In genomic region chr1:37479255-37480124, GRCh38 we compare ENCODE assay signal across 1 cellular context.
TF ChIP-seq lines count a peak whose summit lies in the region.

No MANE protein-coding gene starts in this region.

TF ChIP-seq in K562, 482 proteins besides CTCF, POLR2A, EP300 and RAD21 (continued from another document and continues in another):
- TF ChIP-seq, protein P1, sequence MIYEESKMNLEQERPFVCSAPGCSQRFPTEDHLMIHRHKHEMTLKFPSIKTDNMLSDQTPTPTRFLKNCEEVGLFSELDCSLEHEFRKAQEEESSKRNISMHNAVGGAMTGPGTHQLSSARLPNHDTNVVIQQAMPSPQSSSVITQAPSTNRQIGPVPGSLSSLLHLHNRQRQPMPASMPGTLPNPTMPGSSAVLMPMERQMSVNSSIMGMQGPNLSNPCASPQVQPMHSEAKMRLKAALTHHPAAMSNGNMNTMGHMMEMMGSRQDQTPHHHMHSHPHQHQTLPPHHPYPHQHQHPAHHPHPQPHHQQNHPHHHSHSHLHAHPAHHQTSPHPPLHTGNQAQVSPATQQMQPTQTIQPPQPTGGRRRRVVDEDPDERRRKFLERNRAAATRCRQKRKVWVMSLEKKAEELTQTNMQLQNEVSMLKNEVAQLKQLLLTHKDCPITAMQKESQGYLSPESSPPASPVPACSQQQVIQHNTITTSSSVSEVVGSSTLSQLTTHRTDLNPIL (CRISPR knock-in tag; IDR thresholded peaks at IDR 0.05) = no peak
- no peak for TF ChIP-seq SAP30 (IDR thresholded peaks at IDR 0.05; ENCODE audit: borderline replicate concordance, insufficient read depth, low read depth, low read length, poor library complexity, severe bottlenecking)
- no peak for TF ChIP-seq ZNF644 (tag; IDR thresholded peaks at IDR 0.05; ENCODE audit: low read depth)
- TF ChIP-seq ZC3H11A (IDR thresholded peaks at IDR 0.05; ENCODE audit: low read depth, low read length) = no peak
- no peak for TF ChIP-seq DNMT1 (IDR thresholded peaks at IDR 0.05)
- no peak for TF ChIP-seq ZNF324 (CRISPR knock-in tag; IDR thresholded peaks at IDR 0.05)
- TF ChIP-seq, protein P2, sequence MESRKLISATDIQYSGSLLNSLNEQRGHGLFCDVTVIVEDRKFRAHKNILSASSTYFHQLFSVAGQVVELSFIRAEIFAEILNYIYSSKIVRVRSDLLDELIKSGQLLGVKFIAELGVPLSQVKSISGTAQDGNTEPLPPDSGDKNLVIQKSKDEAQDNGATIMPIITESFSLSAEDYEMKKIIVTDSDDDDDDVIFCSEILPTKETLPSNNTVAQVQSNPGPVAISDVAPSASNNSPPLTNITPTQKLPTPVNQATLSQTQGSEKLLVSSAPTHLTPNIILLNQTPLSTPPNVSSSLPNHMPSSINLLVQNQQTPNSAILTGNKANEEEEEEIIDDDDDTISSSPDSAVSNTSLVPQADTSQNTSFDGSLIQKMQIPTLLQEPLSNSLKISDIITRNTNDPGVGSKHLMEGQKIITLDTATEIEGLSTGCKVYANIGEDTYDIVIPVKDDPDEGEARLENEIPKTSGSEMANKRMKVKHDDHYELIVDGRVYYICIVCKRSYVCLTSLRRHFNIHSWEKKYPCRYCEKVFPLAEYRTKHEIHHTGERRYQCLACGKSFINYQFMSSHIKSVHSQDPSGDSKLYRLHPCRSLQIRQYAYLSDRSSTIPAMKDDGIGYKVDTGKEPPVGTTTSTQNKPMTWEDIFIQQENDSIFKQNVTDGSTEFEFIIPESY (CRISPR knock-in tag; IDR thresholded peaks at IDR 0.05) = no peak; the same call in 1 of the 2 replicates
- no peak for TF ChIP-seq KAT2B (IDR thresholded peaks at IDR 0.05; ENCODE audit: low read depth, low read length)
- no peak for TF ChIP-seq PRMT5 (CRISPR knock-in tag; IDR thresholded peaks at IDR 0.05)
- peak; percentile 53; the same call in 1 of the 2 replicates for TF ChIP-seq ARID4B (CRISPR knock-in tag; IDR thresholded peaks at IDR 0.05)
- TF ChIP-seq E2F1 (CRISPR knock-in tag; IDR thresholded peaks at IDR 0.05) = no peak
- TF ChIP-seq SIN3A (IDR thresholded peaks at IDR 0.05; ENCODE audit: borderline replicate concordance in 2 of 2, control insufficient read depth in 1 of 2, low read depth in 2 of 2, low read length in 2 of 2) = 0 out of 4 replicates have a peak, but pooled peaks of 1 of the 2 experiments have one; percentile 81
- peak; percentile 15; the same call in 1 of the 2 replicates for TF ChIP-seq MTA2 (IDR thresholded peaks at IDR 0.05; ENCODE audit: low read depth)
- TF ChIP-seq, protein P3, sequence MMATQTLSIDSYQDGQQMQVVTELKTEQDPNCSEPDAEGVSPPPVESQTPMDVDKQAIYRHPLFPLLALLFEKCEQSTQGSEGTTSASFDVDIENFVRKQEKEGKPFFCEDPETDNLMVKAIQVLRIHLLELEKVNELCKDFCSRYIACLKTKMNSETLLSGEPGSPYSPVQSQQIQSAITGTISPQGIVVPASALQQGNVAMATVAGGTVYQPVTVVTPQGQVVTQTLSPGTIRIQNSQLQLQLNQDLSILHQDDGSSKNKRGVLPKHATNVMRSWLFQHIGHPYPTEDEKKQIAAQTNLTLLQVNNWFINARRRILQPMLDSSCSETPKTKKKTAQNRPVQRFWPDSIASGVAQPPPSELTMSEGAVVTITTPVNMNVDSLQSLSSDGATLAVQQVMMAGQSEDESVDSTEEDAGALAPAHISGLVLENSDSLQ (IDR thresholded peaks at IDR 0.05) = peak; percentile 20; the same call in 1 of the 2 replicates
- no peak for TF ChIP-seq PREB (CRISPR knock-in tag; IDR thresholded peaks at IDR 0.05)
- TF ChIP-seq KDM2B (CRISPR knock-in tag; IDR thresholded peaks at IDR 0.05) = no peak
- TF ChIP-seq, protein P4, sequence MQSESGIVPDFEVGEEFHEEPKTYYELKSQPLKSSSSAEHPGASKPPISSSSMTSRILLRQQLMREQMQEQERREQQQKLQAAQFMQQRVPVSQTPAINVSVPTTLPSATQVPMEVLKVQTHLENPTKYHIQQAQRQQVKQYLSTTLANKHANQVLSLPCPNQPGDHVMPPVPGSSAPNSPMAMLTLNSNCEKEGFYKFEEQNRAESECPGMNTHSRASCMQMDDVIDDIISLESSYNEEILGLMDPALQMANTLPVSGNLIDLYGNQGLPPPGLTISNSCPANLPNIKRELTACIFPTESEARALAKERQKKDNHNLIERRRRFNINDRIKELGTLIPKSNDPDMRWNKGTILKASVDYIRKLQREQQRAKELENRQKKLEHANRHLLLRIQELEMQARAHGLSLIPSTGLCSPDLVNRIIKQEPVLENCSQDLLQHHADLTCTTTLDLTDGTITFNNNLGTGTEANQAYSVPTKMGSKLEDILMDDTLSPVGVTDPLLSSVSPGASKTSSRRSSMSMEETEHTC (IDR thresholded peaks at IDR 0.05) = 0 out of 2 replicates have a peak, but pooled peaks have one; percentile 48
- no peak for TF ChIP-seq CBX2 (IDR thresholded peaks at IDR 0.05; ENCODE audit: insufficient read depth, low read length, poor library complexity, severe bottlenecking)
- TF ChIP-seq, protein P5, sequence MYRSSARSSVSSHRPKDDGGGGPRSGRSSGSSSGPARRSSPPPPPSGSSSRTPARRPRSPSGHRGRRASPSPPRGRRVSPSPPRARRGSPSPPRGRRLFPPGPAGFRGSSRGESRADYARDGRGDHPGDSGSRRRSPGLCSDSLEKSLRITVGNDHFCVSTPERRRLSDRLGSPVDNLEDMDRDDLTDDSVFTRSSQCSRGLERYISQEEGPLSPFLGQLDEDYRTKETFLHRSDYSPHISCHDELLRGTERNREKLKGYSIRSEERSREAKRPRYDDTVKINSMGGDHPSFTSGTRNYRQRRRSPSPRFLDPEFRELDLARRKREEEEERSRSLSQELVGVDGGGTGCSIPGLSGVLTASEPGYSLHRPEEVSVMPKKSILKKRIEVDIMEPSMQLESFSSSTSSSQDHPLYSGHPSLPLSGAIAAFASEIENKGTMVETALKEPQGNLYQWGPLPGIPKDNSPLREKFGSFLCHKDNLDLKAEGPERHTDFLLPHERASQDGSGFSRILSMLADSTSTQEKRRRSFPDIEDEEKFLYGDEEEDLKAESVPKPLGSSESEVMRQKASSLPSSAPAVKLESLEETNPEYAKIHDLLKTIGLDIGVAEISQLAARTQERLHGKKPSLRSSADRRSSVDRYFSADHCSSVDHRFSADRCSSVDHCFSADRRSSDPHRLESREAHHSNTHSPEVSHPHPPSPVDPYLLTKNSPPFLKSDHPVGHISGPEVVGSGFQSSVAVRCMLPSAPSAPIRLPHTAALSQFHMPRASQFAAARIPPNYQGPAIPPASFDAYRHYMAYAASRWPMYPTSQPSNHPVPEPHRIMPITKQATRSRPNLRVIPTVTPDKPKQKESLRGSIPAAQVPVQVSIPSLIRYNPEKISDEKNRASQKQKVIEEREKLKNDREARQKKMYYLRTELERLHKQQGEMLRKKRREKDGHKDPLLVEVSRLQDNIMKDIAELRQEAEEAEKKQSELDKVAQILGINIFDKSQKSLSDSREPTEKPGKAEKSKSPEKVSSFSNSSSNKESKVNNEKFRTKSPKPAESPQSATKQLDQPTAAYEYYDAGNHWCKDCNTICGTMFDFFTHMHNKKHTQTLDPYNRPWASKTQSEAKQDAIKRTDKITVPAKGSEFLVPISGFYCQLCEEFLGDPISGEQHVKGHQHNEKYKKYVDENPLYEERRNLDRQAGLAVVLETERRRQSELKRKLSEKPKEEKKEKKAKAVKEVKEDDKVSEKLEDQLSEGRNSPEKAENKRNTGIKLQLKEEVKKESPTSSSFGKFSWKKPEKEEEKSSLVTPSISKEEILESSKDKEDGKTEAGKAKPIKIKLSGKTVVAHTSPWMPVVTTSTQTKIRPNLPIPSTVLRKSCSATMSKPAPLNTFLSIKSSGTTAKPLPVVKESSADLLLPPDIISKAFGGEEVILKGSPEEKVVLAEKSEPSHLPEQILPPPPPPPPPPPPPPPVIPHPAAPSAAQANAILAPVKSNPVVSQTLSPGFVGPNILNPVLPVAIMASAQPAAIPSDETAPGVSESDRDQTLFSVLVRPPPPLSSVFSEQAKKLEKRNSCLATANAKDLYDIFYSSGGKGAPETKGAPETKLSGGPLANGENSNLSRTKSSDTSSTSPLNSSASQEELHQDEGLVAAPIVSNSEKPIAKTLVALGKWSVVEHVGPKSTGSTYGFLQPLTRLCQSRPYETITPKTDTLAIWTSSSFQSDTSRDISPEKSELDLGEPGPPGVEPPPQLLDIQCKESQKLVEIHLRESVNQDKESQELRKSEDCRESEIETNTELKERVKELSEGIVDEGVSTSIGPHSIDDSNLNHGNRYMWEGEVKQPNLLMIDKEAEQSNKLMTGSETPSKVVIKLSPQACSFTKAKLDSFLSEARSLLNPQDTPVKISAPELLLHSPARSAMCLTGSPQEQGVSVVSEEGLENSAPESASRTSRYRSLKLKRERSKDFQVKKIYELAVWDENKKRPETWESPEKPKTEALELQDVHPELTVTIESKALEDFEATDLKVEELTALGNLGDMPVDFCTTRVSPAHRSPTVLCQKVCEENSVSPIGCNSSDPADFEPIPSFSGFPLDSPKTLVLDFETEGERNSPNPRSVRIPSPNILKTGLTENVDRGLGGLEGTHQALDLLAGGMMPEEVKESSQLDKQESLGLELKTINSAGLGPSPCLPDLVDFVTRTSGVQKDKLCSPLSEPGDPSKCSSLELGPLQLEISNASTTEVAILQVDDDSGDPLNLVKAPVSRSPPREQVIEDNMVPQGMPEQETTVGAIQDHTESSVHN (IDR thresholded peaks at IDR 0.05; ENCODE audit: borderline replicate concordance in 1 of 2, low read depth in 1 of 2) = no peak
- TF ChIP-seq ZNF140 (CRISPR knock-in tag; IDR thresholded peaks at IDR 0.05) = no peak
- TF ChIP-seq SAFB (IDR thresholded peaks at IDR 0.05; ENCODE audit: borderline replicate concordance, low read depth, low read length) = no peak
- TF ChIP-seq POLR2AphosphoS5 (IDR thresholded peaks at IDR 0.05; ENCODE audit: control insufficient read depth, insufficient read depth, low read depth, low read length) = peak; percentile 69
- no peak for TF ChIP-seq ETS2 (tag; IDR thresholded peaks at IDR 0.05; ENCODE audit: borderline replicate concordance, poor library complexity, severe bottlenecking)
- TF ChIP-seq BCLAF1 (IDR thresholded peaks at IDR 0.05; ENCODE audit: borderline replicate concordance in 1 of 2, control insufficient read depth in 1 of 2, low read depth in 2 of 2, low read length in 1 of 2) = 0 out of 4 replicates have a peak, but pooled peaks of 1 of the 2 experiments have one; percentile 41
- TF ChIP-seq NR2C1 (IDR thresholded peaks at IDR 0.05) = peak; percentile 66
- peak; percentile 61 for TF ChIP-seq NR2C1 (tag; IDR thresholded peaks at IDR 0.05)
